1 cellular context compared by ENCODE assay signal in the genomic region with DNA sequence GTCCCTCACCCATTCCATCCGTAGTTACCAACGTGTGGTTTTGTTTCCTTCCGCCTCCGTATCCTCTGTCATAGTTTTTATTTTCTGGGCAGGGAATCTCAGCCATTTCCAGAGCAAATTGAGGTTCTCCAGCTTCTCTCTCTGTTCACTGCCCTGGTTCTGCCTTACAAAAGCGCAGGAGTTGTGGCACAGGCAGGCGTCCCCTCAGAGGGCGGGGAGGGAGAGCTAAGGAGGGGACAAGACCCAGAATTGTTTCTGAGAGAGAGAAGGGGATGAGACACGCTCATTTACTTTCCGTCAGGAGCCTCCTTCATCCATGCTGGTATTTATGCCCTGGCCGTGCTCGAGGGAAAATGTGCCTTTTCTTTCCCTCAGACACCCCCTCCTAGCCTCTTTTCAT.
TF ChIP-seq lines count a peak whose summit lies in the region.

No MANE protein-coding gene starts in this region.

TF ChIP-seq in GM23338, 12 proteins besides CTCF, POLR2A, EP300 and RAD21:
- TF ChIP-seq, protein P1, sequence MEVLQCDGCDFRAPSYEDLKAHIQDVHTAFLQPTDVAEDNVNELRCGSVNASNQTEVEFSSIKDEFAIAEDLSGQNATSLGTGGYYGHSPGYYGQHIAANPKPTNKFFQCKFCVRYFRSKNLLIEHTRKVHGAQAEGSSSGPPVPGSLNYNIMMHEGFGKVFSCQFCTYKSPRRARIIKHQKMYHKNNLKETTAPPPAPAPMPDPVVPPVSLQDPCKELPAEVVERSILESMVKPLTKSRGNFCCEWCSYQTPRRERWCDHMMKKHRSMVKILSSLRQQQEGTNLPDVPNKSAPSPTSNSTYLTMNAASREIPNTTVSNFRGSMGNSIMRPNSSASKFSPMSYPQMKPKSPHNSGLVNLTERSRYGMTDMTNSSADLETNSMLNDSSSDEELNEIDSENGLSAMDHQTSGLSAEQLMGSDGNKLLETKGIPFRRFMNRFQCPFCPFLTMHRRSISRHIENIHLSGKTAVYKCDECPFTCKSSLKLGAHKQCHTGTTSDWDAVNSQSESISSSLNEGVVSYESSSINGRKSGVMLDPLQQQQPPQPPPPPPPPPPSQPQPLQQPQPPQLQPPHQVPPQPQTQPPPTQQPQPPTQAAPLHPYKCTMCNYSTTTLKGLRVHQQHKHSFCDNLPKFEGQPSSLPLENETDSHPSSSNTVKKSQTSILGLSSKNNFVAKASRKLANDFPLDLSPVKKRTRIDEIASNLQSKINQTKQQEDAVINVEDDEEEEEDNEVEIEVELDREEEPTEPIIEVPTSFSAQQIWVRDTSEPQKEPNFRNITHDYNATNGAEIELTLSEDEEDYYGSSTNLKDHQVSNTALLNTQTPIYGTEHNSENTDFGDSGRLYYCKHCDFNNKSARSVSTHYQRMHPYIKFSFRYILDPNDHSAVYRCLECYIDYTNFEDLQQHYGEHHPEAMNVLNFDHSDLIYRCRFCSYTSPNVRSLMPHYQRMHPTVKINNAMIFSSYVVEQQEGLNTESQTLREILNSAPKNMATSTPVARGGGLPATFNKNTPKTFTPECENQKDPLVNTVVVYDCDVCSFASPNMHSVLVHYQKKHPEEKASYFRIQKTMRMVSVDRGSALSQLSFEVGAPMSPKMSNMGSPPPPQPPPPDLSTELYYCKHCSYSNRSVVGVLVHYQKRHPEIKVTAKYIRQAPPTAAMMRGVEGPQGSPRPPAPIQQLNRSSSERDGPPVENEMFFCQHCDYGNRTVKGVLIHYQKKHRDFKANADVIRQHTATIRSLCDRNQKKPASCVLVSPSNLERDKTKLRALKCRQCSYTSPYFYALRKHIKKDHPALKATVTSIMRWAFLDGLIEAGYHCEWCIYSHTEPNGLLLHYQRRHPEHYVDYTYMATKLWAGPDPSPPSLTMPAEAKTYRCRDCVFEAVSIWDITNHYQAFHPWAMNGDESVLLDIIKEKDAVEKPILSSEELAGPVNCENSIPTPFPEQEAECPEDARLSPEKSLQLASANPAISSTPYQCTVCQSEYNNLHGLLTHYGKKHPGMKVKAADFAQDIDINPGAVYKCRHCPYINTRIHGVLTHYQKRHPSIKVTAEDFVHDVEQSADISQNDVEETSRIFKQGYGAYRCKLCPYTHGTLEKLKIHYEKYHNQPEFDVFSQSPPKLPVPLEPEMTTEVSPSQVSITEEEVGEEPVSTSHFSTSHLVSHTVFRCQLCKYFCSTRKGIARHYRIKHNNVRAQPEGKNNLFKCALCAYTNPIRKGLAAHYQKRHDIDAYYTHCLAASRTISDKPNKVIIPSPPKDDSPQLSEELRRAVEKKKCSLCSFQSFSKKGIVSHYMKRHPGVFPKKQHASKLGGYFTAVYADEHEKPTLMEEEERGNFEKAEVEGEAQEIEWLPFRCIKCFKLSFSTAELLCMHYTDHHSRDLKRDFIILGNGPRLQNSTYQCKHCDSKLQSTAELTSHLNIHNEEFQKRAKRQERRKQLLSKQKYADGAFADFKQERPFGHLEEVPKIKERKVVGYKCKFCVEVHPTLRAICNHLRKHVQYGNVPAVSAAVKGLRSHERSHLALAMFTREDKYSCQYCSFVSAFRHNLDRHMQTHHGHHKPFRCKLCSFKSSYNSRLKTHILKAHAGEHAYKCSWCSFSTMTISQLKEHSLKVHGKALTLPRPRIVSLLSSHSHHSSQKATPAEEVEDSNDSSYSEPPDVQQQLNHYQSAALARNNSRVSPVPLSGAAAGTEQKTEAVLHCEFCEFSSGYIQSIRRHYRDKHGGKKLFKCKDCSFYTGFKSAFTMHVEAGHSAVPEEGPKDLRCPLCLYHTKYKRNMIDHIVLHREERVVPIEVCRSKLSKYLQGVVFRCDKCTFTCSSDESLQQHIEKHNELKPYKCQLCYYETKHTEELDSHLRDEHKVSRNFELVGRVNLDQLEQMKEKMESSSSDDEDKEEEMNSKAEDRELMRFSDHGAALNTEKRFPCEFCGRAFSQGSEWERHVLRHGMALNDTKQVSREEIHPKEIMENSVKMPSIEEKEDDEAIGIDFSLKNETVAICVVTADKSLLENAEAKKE (CRISPR knock-in tag; IDR thresholded peaks at IDR 0.05), result no peak
- no peak for TF ChIP-seq EZH2phosphoT487 (IDR thresholded peaks at IDR 0.05; ENCODE audit: unreplicated experiment)
- TF ChIP-seq CREB1 (CRISPR knock-in tag; IDR thresholded peaks at IDR 0.05; ENCODE audit: low read depth), result no peak
- TF ChIP-seq EZH2 (IDR thresholded peaks at IDR 0.05; ENCODE audit: low read depth, unreplicated experiment), result no peak
- TF ChIP-seq, protein P2, sequence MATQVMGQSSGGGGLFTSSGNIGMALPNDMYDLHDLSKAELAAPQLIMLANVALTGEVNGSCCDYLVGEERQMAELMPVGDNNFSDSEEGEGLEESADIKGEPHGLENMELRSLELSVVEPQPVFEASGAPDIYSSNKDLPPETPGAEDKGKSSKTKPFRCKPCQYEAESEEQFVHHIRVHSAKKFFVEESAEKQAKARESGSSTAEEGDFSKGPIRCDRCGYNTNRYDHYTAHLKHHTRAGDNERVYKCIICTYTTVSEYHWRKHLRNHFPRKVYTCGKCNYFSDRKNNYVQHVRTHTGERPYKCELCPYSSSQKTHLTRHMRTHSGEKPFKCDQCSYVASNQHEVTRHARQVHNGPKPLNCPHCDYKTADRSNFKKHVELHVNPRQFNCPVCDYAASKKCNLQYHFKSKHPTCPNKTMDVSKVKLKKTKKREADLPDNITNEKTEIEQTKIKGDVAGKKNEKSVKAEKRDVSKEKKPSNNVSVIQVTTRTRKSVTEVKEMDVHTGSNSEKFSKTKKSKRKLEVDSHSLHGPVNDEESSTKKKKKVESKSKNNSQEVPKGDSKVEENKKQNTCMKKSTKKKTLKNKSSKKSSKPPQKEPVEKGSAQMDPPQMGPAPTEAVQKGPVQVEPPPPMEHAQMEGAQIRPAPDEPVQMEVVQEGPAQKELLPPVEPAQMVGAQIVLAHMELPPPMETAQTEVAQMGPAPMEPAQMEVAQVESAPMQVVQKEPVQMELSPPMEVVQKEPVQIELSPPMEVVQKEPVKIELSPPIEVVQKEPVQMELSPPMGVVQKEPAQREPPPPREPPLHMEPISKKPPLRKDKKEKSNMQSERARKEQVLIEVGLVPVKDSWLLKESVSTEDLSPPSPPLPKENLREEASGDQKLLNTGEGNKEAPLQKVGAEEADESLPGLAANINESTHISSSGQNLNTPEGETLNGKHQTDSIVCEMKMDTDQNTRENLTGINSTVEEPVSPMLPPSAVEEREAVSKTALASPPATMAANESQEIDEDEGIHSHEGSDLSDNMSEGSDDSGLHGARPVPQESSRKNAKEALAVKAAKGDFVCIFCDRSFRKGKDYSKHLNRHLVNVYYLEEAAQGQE (IDR thresholded peaks at IDR 0.05; ENCODE audit: unreplicated experiment), result no peak
